In genomic region chr20:21396921-21397340, GRCh38 we compare ENCODE assay signal across 8 cellular contexts. TPM values are rescaled to one million over a fixed set of nuclear protein-coding genes. Genes with fewer than 3 reads are reported as not detected.
A peak's percentile ranks its signal among the peaks of the same experiment; 100 is the strongest.
DNase-seq lines count a peak whose midpoint lies in the region; ATAC-seq and TF ChIP-seq lines count a peak whose summit lies in the region.

No MANE protein-coding gene starts in this region.

- TF ChIP-seq CTCF in GM23338 (conservative IDR thresholded peaks at IDR 0.05; ENCODE audit: low read depth in 2 of 2), result no peak

- H3K4me1 ChIP-seq in BLaER1 (no peaks in the 10 kb centered on the region), GM23338 (ENCODE audit: insufficient read depth) (peaks cover 35% of the 10 kb centered on the region)

- H3K36me3 Mint-ChIP-seq in GM23338 (ENCODE audit: low read depth), result peaks cover 4% of the 10 kb centered on the region; the same call in 1 of the 3 replicates
- H3K36me3 Mint-ChIP-seq in activated T-cell treated with anti-CD3 and anti-CD28 coated beads, Interleukin-2, amount 50 U/mL, for 4 hours (ENCODE audit: insufficient read depth), result no peaks in the 10 kb centered on the region

- H3K4me2 ChIP-seq in BLaER1 (no peak overlapping the region), GM23338 (peak overlapping the region; percentile 69; the same call in 1 of the 2 replicates)

- 0 out of 2 replicates have a peak, but pooled peaks cover 4% of the 10 kb centered on the region for H3F3A ChIP-seq in GM23338 (replicated peaks; ENCODE audit: low read depth)

- H4K20me1 ChIP-seq in BLaER1, result no peaks in the 10 kb centered on the region
- peaks cover 15% of the 10 kb centered on the region for H4K20me1 ChIP-seq in GM23338 (replicated peaks; ENCODE audit: insufficient read depth)

- H3K27ac ChIP-seq in BLaER1, result no peak overlapping the region
- no peak overlapping the region for H3K27ac ChIP-seq in GM23338 (ENCODE audit: low read depth)

- H3K4me1 Mint-ChIP-seq in GM23338, result peaks cover 16% of the 10 kb centered on the region
- peaks cover 19% of the 10 kb centered on the region for H3K4me1 Mint-ChIP-seq in activated T-cell treated with anti-CD3 and anti-CD28 coated beads, Interleukin-2, amount 50 U/mL, for 4 hours (ENCODE audit: low read depth)

- DNase-seq in GM23338 (ENCODE audit: low spot score) (peak; percentile 53), left kidney (ENCODE audit: low read depth, low spot score) (peak; percentile 53), sciatic nerve (ENCODE audit: low spot score) (no peak), NCI-H1048 (lab: John Stamatoyannopoulos, UW) (no peak), NK-92 (lab: John Stamatoyannopoulos, UW; ENCODE audit: unreplicated experiment) (no peak)
- no peak for DNase-seq in activated T-cell treated with anti-CD3 and anti-CD28 coated beads, Interleukin-2, amount 50 U/mL, for 4 hours

- ATAC-seq in GM23338 (peak; percentile 27), sciatic nerve (no peak), HG03442 (IDR thresholded peaks at IDR 0.05; ENCODE audit: unreplicated experiment) (no peak)
- peak; percentile 21 to 52 for ATAC-seq in activated T-cell treated with anti-CD3 and anti-CD28 coated beads, Interleukin-2, amount 50 U/mL, for 4 hours

- H3K79me2 ChIP-seq in GM23338 (replicated peaks; ENCODE audit: insufficient read depth), result no peaks in the 10 kb centered on the region

- H3K9me2 ChIP-seq in GM23338 (ENCODE audit: insufficient read depth), result no peaks in the 10 kb centered on the region

- H3K9me3 ChIP-seq in BLaER1, result peaks cover 27% of the 10 kb centered on the region

- no peak overlapping the region; the same call in 2 of the 3 replicates for H3K4me3 Mint-ChIP-seq in GM23338
- no peak overlapping the region for H3K4me3 Mint-ChIP-seq in activated T-cell treated with anti-CD3 and anti-CD28 coated beads, Interleukin-2, amount 50 U/mL, for 4 hours

- H2AFZ ChIP-seq in GM23338, result no peak overlapping the region

- no peak overlapping the region for H3K9ac ChIP-seq in BLaER1

- intact Hi-C loops in sciatic nerve (cut with DNase I), result no loop called here

- H3K9me3 Mint-ChIP-seq in GM23338, result peaks cover 9% of the 10 kb centered on the region
- H3K9me3 Mint-ChIP-seq in activated T-cell treated with anti-CD3 and anti-CD28 coated beads, Interleukin-2, amount 50 U/mL, for 4 hours, result no peaks in the 10 kb centered on the region

- H3K27me3 Mint-ChIP-seq in GM23338 (ENCODE audit: insufficient read depth, low read depth, poor library complexity), result peaks cover 76% of the 10 kb centered on the region
- peaks cover 74% of the 10 kb centered on the region for H3K27me3 Mint-ChIP-seq in activated T-cell treated with anti-CD3 and anti-CD28 coated beads, Interleukin-2, amount 50 U/mL, for 4 hours (ENCODE audit: low read depth)

- no peak overlapping the region for H3K27ac Mint-ChIP-seq in GM23338

- peaks cover 35% of the 10 kb centered on the region for H3K27me3 ChIP-seq in BLaER1
- peaks cover 100% of the 10 kb centered on the region for H3K27me3 ChIP-seq in GM23338 (ENCODE audit: insufficient read depth)

- peaks cover under 1% of the 10 kb centered on the region; the same call in 1 of the 2 replicates for H3K36me3 ChIP-seq in BLaER1
- H3K36me3 ChIP-seq in GM23338 (ENCODE audit: insufficient read depth), result no peaks in the 10 kb centered on the region

- H3K4me3 ChIP-seq in BLaER1 (peak overlapping the region; percentile 25; the same call in 1 of the 2 replicates), GM23338 (peak overlapping the region; percentile 44)

TF ChIP-seq in GM23338, 12 proteins besides CTCF, POLR2A, EP300 and RAD21 (continues in another document):
- no peak for TF ChIP-seq NANOG (IDR thresholded peaks at IDR 0.05; ENCODE audit: borderline replicate concordance)
- TF ChIP-seq ETS1 (IDR thresholded peaks at IDR 0.05), result no peak
- TF ChIP-seq ZNF462 (CRISPR knock-in tag; IDR thresholded peaks at IDR 0.05), result no peak
- no peak for TF ChIP-seq STAT1 (IDR thresholded peaks at IDR 0.05; ENCODE audit: unreplicated experiment)
- TF ChIP-seq EZH2 (IDR thresholded peaks at IDR 0.05; ENCODE audit: low read depth, unreplicated experiment), result no peak
- TF ChIP-seq CREB1 (CRISPR knock-in tag; IDR thresholded peaks at IDR 0.05; ENCODE audit: low read depth), result no peak
- TF ChIP-seq EZH2phosphoT487 (IDR thresholded peaks at IDR 0.05; ENCODE audit: unreplicated experiment), result no peak
- TF ChIP-seq ZNF331 (CRISPR knock-in tag; IDR thresholded peaks at IDR 0.05; ENCODE audit: low read depth), result no peak
- TF ChIP-seq JUNB (IDR thresholded peaks at IDR 0.05; ENCODE audit: unreplicated experiment), result no peak

RNA-seq across cellular contexts. Expression of gene NKX2-4, which starts 0.4 kb away (rescaled TPM):
- total RNA-seq in GM23338 (2014; rRNA removed; shearing (Covaris generic)), result 0.35 and 2.1 TPM in 2 replicates
- 0.31 and 0.61 TPM in 2 replicates for polyA plus RNA-seq in GM23338 (2016; fragmentation: Nextera tagmentation; extraction: Ambion mirVana)
- not detected for total RNA-seq in activated T-cell treated with anti-CD3 and anti-CD28 coated beads, Interleukin-2, amount 50 U/mL, for 4 hours
- total RNA-seq in sciatic nerve, result not detected

Comparison
In these comparisons a context has a peak if more than half of its experiments do, and no peak if none do; other contexts are left out.
1. ATAC-seq: peak in GM23338 (single experiment) and activated T-cell treated with anti-CD3 and anti-CD28 coated beads, Interleukin-2, amount 50 U/mL, for 4 hours (2 of 2); none in sciatic nerve (single experiment) and HG03442 (single experiment).
2. DNase-seq: peak in GM23338 (single experiment) and left kidney (single experiment); none in activated T-cell treated with anti-CD3 and anti-CD28 coated beads, Interleukin-2, amount 50 U/mL, for 4 hours (single experiment), sciatic nerve (single experiment), NCI-H1048 (single experiment) and NK-92 (single experiment).